ENCODE assay signal across 15 cellular contexts in genomic region chr2:54639609-54640008, GRCh38.
DNase-seq lines count a peak whose midpoint lies in the region; ATAC-seq, FAIRE-seq and TF ChIP-seq lines count a peak whose summit lies in the region.
"Had no signal": no experiment of that assay in that cellular context is flagged by ENCODE, and none has a peak within 500 bp of the region (broad histone marks: within the 10 kb centered on the region; RNA-seq: fewer than 3 reads in every experiment).

No MANE protein-coding gene starts in this region.

- H3K36me3 ChIP-seq in WERI-Rb-1 (peaks cover 86% of the 10 kb centered on the region), stomach smooth muscle (ENCODE audit: control insufficient read depth in 2 of 2, insufficient read depth in 2 of 2, low read length in 2 of 2) (peaks cover 14 to 20% of the 10 kb centered on the region in 2 donors)

- H3K9me3 ChIP-seq in WERI-Rb-1 (ENCODE audit: severe bottlenecking) = no peaks in the 10 kb centered on the region
- H3K9me3 ChIP-seq in stomach smooth muscle (ENCODE audit: control insufficient read depth in 2 of 2, low read length in 2 of 2) = no peaks in the 10 kb centered on the region

- H3K9me3 Mint-ChIP-seq in activated T-cell treated with anti-CD3 and anti-CD28 coated beads, Interleukin-2, amount 50 U/mL, for 24 hours = no peaks in the 10 kb centered on the region
- no peaks in the 10 kb centered on the region for H3K9me3 Mint-ChIP-seq in stimulated activated memory B cell treated with anti-CD40 and anti-IgM and Interleukin-4, amounts not matched to agents 10 μg/mL and 1 μg/mL and 100 μg/mL, for 72 hours

- H3K27ac ChIP-seq in WERI-Rb-1 = peak overlapping the region; percentile 73
- peak overlapping the region; percentile 37 for H3K27ac ChIP-seq in stomach smooth muscle (ENCODE audit: low read length)

- H3K27me3 ChIP-seq in WERI-Rb-1 (ENCODE audit: insufficient read depth, low read depth, severe bottlenecking) (no peaks in the 10 kb centered on the region), stomach smooth muscle (ENCODE audit: control insufficient read depth in 1 of 2, insufficient read depth in 2 of 2, low read length in 2 of 2) (no peaks in the 10 kb centered on the region)

- TF ChIP-seq CTCF in WERI-Rb-1 (IDR thresholded peaks at IDR 0.05; ENCODE audit: low read depth, low read length) = no peak
- no peak for TF ChIP-seq CTCF in fibroblast of villous mesenchyme (IDR thresholded peaks at IDR 0.05; ENCODE audit: insufficient read depth, low read depth, low read length)

- H3K27ac Mint-ChIP-seq in activated T-cell treated with anti-CD3 and anti-CD28 coated beads, Interleukin-2, amount 50 U/mL, for 24 hours = peak overlapping the region; percentile 74
- no peak overlapping the region for H3K27ac Mint-ChIP-seq in stimulated activated memory B cell treated with anti-CD40 and anti-IgM and Interleukin-4, amounts not matched to agents 10 μg/mL and 1 μg/mL and 100 μg/mL, for 72 hours

- H3K4me1 Mint-ChIP-seq in activated T-cell treated with anti-CD3 and anti-CD28 coated beads, Interleukin-2, amount 50 U/mL, for 24 hours (ENCODE audit: low read depth) = peaks cover 20% of the 10 kb centered on the region
- peaks cover 34% of the 10 kb centered on the region for H3K4me1 Mint-ChIP-seq in stimulated activated memory B cell treated with anti-CD40 and anti-IgM and Interleukin-4, amounts not matched to agents 10 μg/mL and 1 μg/mL and 100 μg/mL, for 72 hours

- peaks cover 39% of the 10 kb centered on the region for H3K4me1 ChIP-seq in stomach smooth muscle (ENCODE audit: control insufficient read depth, insufficient read depth, low read length)

- no peaks in the 10 kb centered on the region for H3K27me3 Mint-ChIP-seq in activated T-cell treated with anti-CD3 and anti-CD28 coated beads, Interleukin-2, amount 50 U/mL, for 24 hours
- H3K27me3 Mint-ChIP-seq in stimulated activated memory B cell treated with anti-CD40 and anti-IgM and Interleukin-4, amounts not matched to agents 10 μg/mL and 1 μg/mL and 100 μg/mL, for 72 hours = no peaks in the 10 kb centered on the region

- no peak for DNase-seq in activated T-cell treated with anti-CD3 and anti-CD28 coated beads, Interleukin-2, amount 50 U/mL, for 24 hours
- DNase-seq in activated T-cell treated with anti-CD3 and anti-CD28 coated beads, Interleukin-2, amount 50 U/mL, for 48 hours = no peak
- DNase-seq in WERI-Rb-1 (no peak), fibroblast of villous mesenchyme (ENCODE audit: low read depth) (peak; percentile 69), DMS153 treated with DMSO at 0.1 percent for 48 hours (lab: John Stamatoyannopoulos, UW; ENCODE audit: unreplicated experiment) (no peak), urothelium cell line (ENCODE audit: low spot score) (no peak)
- DNase-seq: activated CD8-positive, alpha-beta memory T cell treated with anti-CD3 and anti-CD28 coated beads, Interleukin-2, amount 50 U/mL, for 48 hours; central memory CD4-positive, alpha-beta T cell; left colon; NCI-H146; stimulated activated naive CD8-positive, alpha-beta T cell treated with anti-CD3 and anti-CD28 coated beads, Interleukin-15, Interleukin-2, amounts not matched to agents 100 U/mL and 50 U/mL, for 24 hours had no signal

- FAIRE-seq in urothelium cell line (lab: Jason Lieb, UNC) = no peak
- FAIRE-seq: G401.6, HTR-8/SVneo had no signal

- no peak overlapping the region for H3K9ac ChIP-seq in stomach smooth muscle (ENCODE audit: low read length in 2 of 2)

- H3K4me3 Mint-ChIP-seq in activated T-cell treated with anti-CD3 and anti-CD28 coated beads, Interleukin-2, amount 50 U/mL, for 24 hours = no peak overlapping the region
- no peak overlapping the region for H3K4me3 Mint-ChIP-seq in stimulated activated memory B cell treated with anti-CD40 and anti-IgM and Interleukin-4, amounts not matched to agents 10 μg/mL and 1 μg/mL and 100 μg/mL, for 72 hours

- ATAC-seq in stimulated activated memory B cell treated with anti-CD40 and anti-IgM and Interleukin-4, amounts not matched to agents 10 μg/mL and 1 μg/mL and 100 μg/mL, for 72 hours = no peak
- ATAC-seq: stimulated activated naive CD8-positive, alpha-beta T cell treated with anti-CD3 and anti-CD28 coated beads, Interleukin-15, Interleukin-2, amounts not matched to agents 100 U/mL and 50 U/mL, for 24 hours had no signal

- H3K4me3 ChIP-seq in WERI-Rb-1 (ENCODE audit: low read depth, low read length) (no peak overlapping the region; the same call in 1 of the 2 replicates), fibroblast of villous mesenchyme (ENCODE audit: low read depth, low read length) (no peak overlapping the region), stomach smooth muscle (ENCODE audit: low read length in 2 of 2) (no peak overlapping the region)

- H3K36me3 Mint-ChIP-seq in activated T-cell treated with anti-CD3 and anti-CD28 coated beads, Interleukin-2, amount 50 U/mL, for 24 hours (ENCODE audit: low read depth) = peaks cover 70% of the 10 kb centered on the region
- H3K36me3 Mint-ChIP-seq in stimulated activated memory B cell treated with anti-CD40 and anti-IgM and Interleukin-4, amounts not matched to agents 10 μg/mL and 1 μg/mL and 100 μg/mL, for 72 hours = peaks cover 47% of the 10 kb centered on the region
